ENCODE assay signal across 2 cellular contexts in the genomic region with DNA sequence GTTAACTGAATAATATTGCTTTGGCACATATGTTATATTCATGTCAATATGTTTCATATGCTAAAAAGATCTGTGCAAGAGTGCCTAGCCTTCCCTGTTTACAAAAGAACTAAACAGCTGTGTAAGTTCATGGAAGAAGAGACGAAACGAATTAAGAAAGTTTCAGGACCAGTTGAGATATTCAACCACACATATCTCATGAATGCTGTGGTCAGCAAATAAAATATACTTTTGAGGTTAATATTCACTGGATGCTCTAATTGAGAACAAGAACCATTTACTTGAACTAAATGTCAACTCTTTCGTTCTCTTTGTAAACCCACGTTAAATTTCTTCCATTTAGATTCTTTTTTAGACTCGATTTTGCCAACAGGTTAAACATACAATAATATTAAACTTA.
TF ChIP-seq lines count a peak whose summit lies in the region.

No MANE protein-coding gene starts in this region.

TF ChIP-seq in IMR-90, 13 proteins besides CTCF, POLR2A, EP300 and RAD21:
- TF ChIP-seq MAZ (IDR thresholded peaks at IDR 0.05; ENCODE audit: borderline replicate concordance, low read depth, low read length) (no peak), MAFK (IDR thresholded peaks at IDR 0.05; ENCODE audit: low read depth, low read length) (peak; percentile 89)

TF ChIP-seq in K562, 482 proteins besides CTCF, POLR2A, EP300 and RAD21:
- TF ChIP-seq ZNF407 (IDR thresholded peaks at IDR 0.05; ENCODE audit: low read depth) (no peak), SLC30A9 (CRISPR knock-in tag; IDR thresholded peaks at IDR 0.05) (no peak), ZNF316 (IDR thresholded peaks at IDR 0.05) (0 out of 2 replicates have a peak, but pooled peaks have one; percentile 19), MTA1 (IDR thresholded peaks at IDR 0.05; ENCODE audit: borderline replicate concordance) (no peak)
- TF ChIP-seq, protein P1, sequence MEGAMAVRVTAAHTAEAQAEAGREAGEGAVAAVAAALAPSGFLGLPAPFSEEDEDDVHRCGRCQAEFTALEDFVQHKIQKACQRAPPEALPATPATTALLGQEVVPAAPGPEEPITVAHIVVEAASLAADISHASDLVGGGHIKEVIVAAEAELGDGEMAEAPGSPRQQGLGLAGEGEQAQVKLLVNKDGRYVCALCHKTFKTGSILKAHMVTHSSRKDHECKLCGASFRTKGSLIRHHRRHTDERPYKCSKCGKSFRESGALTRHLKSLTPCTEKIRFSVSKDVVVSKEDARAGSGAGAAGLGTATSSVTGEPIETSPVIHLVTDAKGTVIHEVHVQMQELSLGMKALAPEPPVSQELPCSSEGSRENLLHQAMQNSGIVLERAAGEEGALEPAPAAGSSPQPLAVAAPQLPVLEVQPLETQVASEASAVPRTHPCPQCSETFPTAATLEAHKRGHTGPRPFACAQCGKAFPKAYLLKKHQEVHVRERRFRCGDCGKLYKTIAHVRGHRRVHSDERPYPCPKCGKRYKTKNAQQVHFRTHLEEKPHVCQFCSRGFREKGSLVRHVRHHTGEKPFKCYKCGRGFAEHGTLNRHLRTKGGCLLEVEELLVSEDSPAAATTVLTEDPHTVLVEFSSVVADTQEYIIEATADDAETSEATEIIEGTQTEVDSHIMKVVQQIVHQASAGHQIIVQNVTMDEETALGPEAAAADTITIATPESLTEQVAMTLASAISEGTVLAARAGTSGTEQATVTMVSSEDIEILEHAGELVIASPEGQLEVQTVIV (CRISPR knock-in tag; IDR thresholded peaks at IDR 0.05; ENCODE audit: borderline replicate concordance), result no peak
